In genomic region chr4:104969394-104970066, GRCh38 we compare ENCODE assay signal across 29 cellular contexts.
DNase-seq lines count a peak whose midpoint lies in the region; ATAC-seq and TF ChIP-seq lines count a peak whose summit lies in the region.
"Had no signal": no experiment of that assay in that cellular context is flagged by ENCODE, and none has a peak within 500 bp of the region (broad histone marks: within the 10 kb centered on the region; RNA-seq: fewer than 3 reads in every experiment).

No MANE protein-coding gene starts in this region.

- TF ChIP-seq EP300 in gastroesophageal sphincter (IDR thresholded peaks at IDR 0.05) (no peak), suprapubic skin (IDR thresholded peaks at IDR 0.05) (no peak)

- TF ChIP-seq CTCF in gastroesophageal sphincter (IDR thresholded peaks at IDR 0.05) (no peak), suprapubic skin (IDR thresholded peaks at IDR 0.05) (no peak)

- peak overlapping the region in 1 of 4 donors; percentile 29 for H3K27ac ChIP-seq in gastroesophageal sphincter
- H3K27ac ChIP-seq in suprapubic skin, result peak overlapping the region; percentile 44
- H3K27ac ChIP-seq: ascending aorta, C4-2B, VCaP had no signal

- H3K4me1 Mint-ChIP-seq in T-helper 2 cell treated with Interferon-gamma antibody and Interleukin-4, amounts not matched to agents 5 μg/mL and 100 μg/mL, for 36 hours (ENCODE audit: low read depth), result peaks cover 51% of the 10 kb centered on the region

- whole genome bisulfite sequencing in gastroesophageal sphincter (ENCODE audit: low coverage in 1 of 2), 2 donors, result 41 to 54% methylated on average over 3 of the region's 3 CpGs
- 25% methylated on average over 3 of the region's 3 CpGs for WGBS in suprapubic skin

- DNase-seq in SKM-1 (lab: John Stamatoyannopoulos, UW; ENCODE audit: unreplicated experiment) (peak; percentile 8), suprapubic skin (ENCODE audit: low spot score in 2 of 2) (no peak), NK-92 (lab: John Stamatoyannopoulos, UW; ENCODE audit: unreplicated experiment) (no peak), NCI-H82 (lab: John Stamatoyannopoulos, UW) (no peak)
- no peak for DNase-seq in T-helper 2 cell treated with Interferon-gamma antibody and Interleukin-4, amounts not matched to agents 5 μg/mL and 100 μg/mL, for 36 hours (ENCODE audit: low spot score)
- DNase-seq: activated CD4-positive, alpha-beta T cell treated with anti-CD3 and anti-CD28 coated beads for 4 hours; activated effector memory CD4-positive, alpha-beta T cell treated with Interleukin-2 at 50 U/mL for 16 hours; activated naive CD8-positive, alpha-beta T cell treated with anti-CD3 and anti-CD28 coated beads, Interleukin-2, amount 10 ng/mL, durations not matched to agents 7 days and 5 days; central memory CD4-positive, alpha-beta T cell; DMS79; GDM1; IMR-90; islet precursor cell; natural killer cell; NCI-H1105 treated with DMSO at 0.1 percent for 48 hours; NCI-H1930; NCI-H2227 treated with DMSO at 0.1 percent for 48 hours; NCI-H69; retina; small intestine; stimulated activated CD4-positive, alpha-beta T cell treated with anti-CD3 and anti-CD28 coated beads, Interleukin-1b, Interleukin-23, amount 100 ng/mL, for 48 hours; stimulated activated CD8-positive, alpha-beta memory T cell treated with anti-CD3 and anti-CD28 coated beads, Interleukin-4, amount 100 ng/mL, for 48 hours had no signal

- H3K27me3 ChIP-seq in gastroesophageal sphincter (no peaks in the 10 kb centered on the region), suprapubic skin (no peaks in the 10 kb centered on the region)
- H3K27me3 ChIP-seq: ascending aorta had no signal

- H3K9me3 ChIP-seq in gastroesophageal sphincter, result no peaks in the 10 kb centered on the region
- no peaks in the 10 kb centered on the region for H3K9me3 ChIP-seq in suprapubic skin
- H3K9me3 ChIP-seq: ascending aorta had no signal

- H3K9me3 Mint-ChIP-seq in T-helper 2 cell treated with Interferon-gamma antibody and Interleukin-4, amounts not matched to agents 5 μg/mL and 100 μg/mL, for 36 hours, result peaks cover 3% of the 10 kb centered on the region
- H3K9me3 Mint-ChIP-seq: natural killer cell had no signal

- H3K4me1 ChIP-seq in gastroesophageal sphincter, result no peaks in the 10 kb centered on the region
- peaks cover 44% of the 10 kb centered on the region for H3K4me1 ChIP-seq in suprapubic skin
- H3K4me1 ChIP-seq: ascending aorta had no signal

- H3K27me3 Mint-ChIP-seq in T-helper 2 cell treated with Interferon-gamma antibody and Interleukin-4, amounts not matched to agents 5 μg/mL and 100 μg/mL, for 36 hours (ENCODE audit: low read depth), result peaks cover 3% of the 10 kb centered on the region
- H3K27me3 Mint-ChIP-seq: activated naive CD8-positive, alpha-beta T cell treated with anti-CD3 and anti-CD28 coated beads, Interleukin-2, amount 10 ng/mL, durations not matched to agents 7 days and 5 days had no signal

- TF ChIP-seq POLR2A in gastroesophageal sphincter (IDR thresholded peaks at IDR 0.05) (no peak), suprapubic skin (IDR thresholded peaks at IDR 0.05) (no peak)

- H3K36me3 ChIP-seq in gastroesophageal sphincter (no peaks in the 10 kb centered on the region), suprapubic skin (no peaks in the 10 kb centered on the region)
- H3K36me3 ChIP-seq: ascending aorta had no signal

- ATAC-seq in GM21447 (IDR thresholded peaks at IDR 0.05; ENCODE audit: unreplicated experiment) (peak; percentile 17), gastroesophageal sphincter (peak; percentile 85), GM19328 (IDR thresholded peaks at IDR 0.05; ENCODE audit: unreplicated experiment) (no peak)
- ATAC-seq: natural killer cell, Right ventricle myocardium inferior had no signal

- H3K27ac Mint-ChIP-seq in T-helper 2 cell treated with Interferon-gamma antibody and Interleukin-4, amounts not matched to agents 5 μg/mL and 100 μg/mL, for 36 hours, result no peak overlapping the region
- H3K27ac Mint-ChIP-seq: activated naive CD8-positive, alpha-beta T cell treated with anti-CD3 and anti-CD28 coated beads, Interleukin-2, amount 10 ng/mL, durations not matched to agents 7 days and 5 days; natural killer cell had no signal

- H3K4me3 Mint-ChIP-seq in T-helper 2 cell treated with Interferon-gamma antibody and Interleukin-4, amounts not matched to agents 5 μg/mL and 100 μg/mL, for 36 hours, result no peak overlapping the region
- H3K4me3 Mint-ChIP-seq: activated naive CD8-positive, alpha-beta T cell treated with anti-CD3 and anti-CD28 coated beads, Interleukin-2, amount 10 ng/mL, durations not matched to agents 7 days and 5 days had no signal

- H3K36me3 Mint-ChIP-seq in T-helper 2 cell treated with Interferon-gamma antibody and Interleukin-4, amounts not matched to agents 5 μg/mL and 100 μg/mL, for 36 hours (ENCODE audit: low read depth), result peaks cover 5% of the 10 kb centered on the region
- H3K36me3 Mint-ChIP-seq: natural killer cell had no signal

- H3K4me3 ChIP-seq in gastroesophageal sphincter (no peak overlapping the region), suprapubic skin (no peak overlapping the region)
- H3K4me3 ChIP-seq: ascending aorta had no signal
